In the genomic region with DNA sequence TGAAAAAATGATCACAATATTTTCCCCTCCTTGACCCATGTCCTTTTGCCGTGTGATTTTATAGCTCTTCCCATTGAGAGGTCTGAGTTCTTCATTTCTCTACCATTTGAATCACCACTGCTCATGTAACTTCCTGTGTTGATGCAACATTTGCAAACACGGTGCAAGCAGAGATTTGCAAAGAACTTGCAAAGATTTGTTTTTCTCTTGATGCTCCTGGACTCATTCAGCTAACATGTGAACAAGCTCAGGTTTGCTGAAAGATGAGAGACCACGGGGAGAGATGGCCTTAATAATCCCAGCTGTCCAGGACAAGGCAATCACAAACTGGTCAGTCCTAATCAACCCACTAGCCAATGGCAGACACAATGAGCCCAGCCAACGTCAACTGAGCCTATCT, we compare ENCODE assay signal across 1 cellular context.
A peak's percentile ranks its signal among the peaks of the same experiment; 100 is the strongest.
TF ChIP-seq lines count a peak whose summit lies in the region.

No MANE protein-coding gene starts in this region.

TF ChIP-seq in GM12878, 131 proteins besides CTCF, POLR2A, EP300 and RAD21:
- TF ChIP-seq SREBF1 (IDR thresholded peaks at IDR 0.05; ENCODE audit: low read length) (no peak), IKZF2 (IDR thresholded peaks at IDR 0.05) (no peak)
- TF ChIP-seq, protein P1, sequence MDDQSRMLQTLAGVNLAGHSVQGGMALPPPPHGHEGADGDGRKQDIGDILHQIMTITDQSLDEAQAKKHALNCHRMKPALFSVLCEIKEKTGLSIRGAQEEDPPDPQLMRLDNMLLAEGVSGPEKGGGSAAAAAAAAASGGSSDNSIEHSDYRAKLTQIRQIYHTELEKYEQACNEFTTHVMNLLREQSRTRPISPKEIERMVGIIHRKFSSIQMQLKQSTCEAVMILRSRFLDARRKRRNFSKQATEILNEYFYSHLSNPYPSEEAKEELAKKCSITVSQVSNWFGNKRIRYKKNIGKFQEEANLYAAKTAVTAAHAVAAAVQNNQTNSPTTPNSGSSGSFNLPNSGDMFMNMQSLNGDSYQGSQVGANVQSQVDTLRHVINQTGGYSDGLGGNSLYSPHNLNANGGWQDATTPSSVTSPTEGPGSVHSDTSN (IDR thresholded peaks at IDR 0.05; ENCODE audit: insufficient replicate concordance, low read depth, low read length) = peak; percentile 13
- TF ChIP-seq, protein P2, sequence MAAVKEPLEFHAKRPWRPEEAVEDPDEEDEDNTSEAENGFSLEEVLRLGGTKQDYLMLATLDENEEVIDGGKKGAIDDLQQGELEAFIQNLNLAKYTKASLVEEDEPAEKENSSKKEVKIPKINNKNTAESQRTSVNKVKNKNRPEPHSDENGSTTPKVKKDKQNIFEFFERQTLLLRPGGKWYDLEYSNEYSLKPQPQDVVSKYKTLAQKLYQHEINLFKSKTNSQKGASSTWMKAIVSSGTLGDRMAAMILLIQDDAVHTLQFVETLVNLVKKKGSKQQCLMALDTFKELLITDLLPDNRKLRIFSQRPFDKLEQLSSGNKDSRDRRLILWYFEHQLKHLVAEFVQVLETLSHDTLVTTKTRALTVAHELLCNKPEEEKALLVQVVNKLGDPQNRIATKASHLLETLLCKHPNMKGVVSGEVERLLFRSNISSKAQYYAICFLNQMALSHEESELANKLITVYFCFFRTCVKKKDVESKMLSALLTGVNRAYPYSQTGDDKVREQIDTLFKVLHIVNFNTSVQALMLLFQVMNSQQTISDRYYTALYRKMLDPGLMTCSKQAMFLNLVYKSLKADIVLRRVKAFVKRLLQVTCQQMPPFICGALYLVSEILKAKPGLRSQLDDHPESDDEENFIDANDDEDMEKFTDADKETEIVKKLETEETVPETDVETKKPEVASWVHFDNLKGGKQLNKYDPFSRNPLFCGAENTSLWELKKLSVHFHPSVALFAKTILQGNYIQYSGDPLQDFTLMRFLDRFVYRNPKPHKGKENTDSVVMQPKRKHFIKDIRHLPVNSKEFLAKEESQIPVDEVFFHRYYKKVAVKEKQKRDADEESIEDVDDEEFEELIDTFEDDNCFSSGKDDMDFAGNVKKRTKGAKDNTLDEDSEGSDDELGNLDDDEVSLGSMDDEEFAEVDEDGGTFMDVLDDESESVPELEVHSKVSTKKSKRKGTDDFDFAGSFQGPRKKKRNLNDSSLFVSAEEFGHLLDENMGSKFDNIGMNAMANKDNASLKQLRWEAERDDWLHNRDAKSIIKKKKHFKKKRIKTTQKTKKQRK (IDR thresholded peaks at IDR 0.05; ENCODE audit: low read depth, low read length) = no peak
